Comparison of ENCODE assay signal across 16 cellular contexts in genomic region chr6:45212976-45213375, GRCh38.
DNase-seq lines count a peak whose midpoint lies in the region; TF ChIP-seq lines count a peak whose summit lies in the region.
"Had no signal": no experiment of that assay in that cellular context is flagged by ENCODE, and none has a peak within 500 bp of the region (broad histone marks: within the 10 kb centered on the region; RNA-seq: fewer than 3 reads in every experiment).

No MANE protein-coding gene starts in this region.

- H3K9me3 ChIP-seq in HUES48 (ENCODE audit: control insufficient read depth, insufficient read depth, low read length) (peaks cover 12% of the 10 kb centered on the region; the same call in 1 of the 2 replicates), adrenal gland (replicated peaks in 1 of 3) (peaks cover 0 to 6% (median 0%) of the 10 kb centered on the region in 3 donors)
- H3K9me3 ChIP-seq: neutrophil had no signal

- H3K27me3 Mint-ChIP-seq in activated T-helper 2 cell treated with anti-CD3 and anti-CD28 coated beads, Interferon-gamma antibody, Interleukin-2, Interleukin-4, amounts not matched to agents 10 μg/mL and 5 μg/mL and 100 μg/mL, durations not matched to agents 14 hours and 24 hours and 36 hours (ENCODE audit: low read depth), result no peaks in the 10 kb centered on the region
- H3K27me3 Mint-ChIP-seq in immature natural killer cell (ENCODE audit: low read depth in 3 of 3), result peaks cover 0 to 4% (median 0%) of the 10 kb centered on the region in 3 donors
- H3K27me3 Mint-ChIP-seq in osteocyte (ENCODE audit: unreplicated experiment), result no peaks in the 10 kb centered on the region
- H3K27me3 Mint-ChIP-seq: activated CD4-positive, alpha-beta T cell treated with anti-CD3 and anti-CD28 coated beads, Interleukin-2, amount 10 ng/mL, durations not matched to agents 24 days and 14 days had no signal

- DNase-seq in ACHN (peak; percentile 42), iPS-NIHi7 (ENCODE audit: extremely low spot score) (peak; percentile 18), immature natural killer cell (no peak), NCI-H2171 (lab: John Stamatoyannopoulos, UW) (no peak), adrenal gland (no peak), osteocyte (ENCODE audit: extremely low spot score, unreplicated experiment) (no peak)
- DNase-seq in activated T-helper 2 cell treated with anti-CD3 and anti-CD28 coated beads, Interferon-gamma antibody, Interleukin-2, Interleukin-4, amounts not matched to agents 10 μg/mL and 5 μg/mL and 100 μg/mL, durations not matched to agents 14 hours and 24 hours and 36 hours (ENCODE audit: low spot score), result no peak
- DNase-seq: activated CD4-positive, alpha-beta T cell treated with anti-CD3 and anti-CD28 coated beads, Interleukin-2, amount 10 ng/mL, durations not matched to agents 24 days and 14 days; activated T-cell treated with anti-CD3 and anti-CD28 coated beads, Interleukin-2, amount 50 U/mL, for 4 hours; anterior cingulate cortex; NCI-H1436; stimulated activated CD4-positive, alpha-beta T cell treated with anti-CD3 and anti-CD28 coated beads, Interleukin-4, amount 100 ng/mL, for 24 hours had no signal

- H3K27me3 ChIP-seq in HUES48 (ENCODE audit: control insufficient read depth, insufficient read depth, low read length), result no peaks in the 10 kb centered on the region
- no peaks in the 10 kb centered on the region for H3K27me3 ChIP-seq in adrenal gland
- H3K27me3 ChIP-seq: neutrophil, SJSA1 had no signal

- H3K36me3 Mint-ChIP-seq in activated T-helper 2 cell treated with anti-CD3 and anti-CD28 coated beads, Interferon-gamma antibody, Interleukin-2, Interleukin-4, amounts not matched to agents 10 μg/mL and 5 μg/mL and 100 μg/mL, durations not matched to agents 14 hours and 24 hours and 36 hours (ENCODE audit: low read depth), result peaks cover 58% of the 10 kb centered on the region
- H3K36me3 Mint-ChIP-seq in immature natural killer cell (peaks cover 8 to 18% (median 17%) of the 10 kb centered on the region in 3 donors), osteocyte (ENCODE audit: unreplicated experiment) (peaks cover 17% of the 10 kb centered on the region)

- TF ChIP-seq CTCF in adrenal gland (IDR thresholded peaks at IDR 0.05) (no peak), osteocyte (IDR thresholded peaks at IDR 0.05) (no peak)

- H3K27ac ChIP-seq in HUES48 (ENCODE audit: low read depth, low read length), result peak overlapping the region; percentile 57
- no peak overlapping the region for H3K27ac ChIP-seq in adrenal gland
- H3K27ac ChIP-seq: neutrophil, SJSA1 had no signal

- H3K36me3 ChIP-seq in HUES48 (ENCODE audit: control insufficient read depth, insufficient read depth, low read length) (no peaks in the 10 kb centered on the region), adrenal gland (replicated peaks in 1 of 2) (no peaks in the 10 kb centered on the region)
- H3K36me3 ChIP-seq: neutrophil, SJSA1 had no signal

- no peak for TF ChIP-seq POLR2A in adrenal gland (IDR thresholded peaks at IDR 0.05)

- in situ Hi-C loops in ACHN (cut with HindIII; ENCODE audit: low pct_ligation_motif_present, low pct_unique_long_range_greater_than_20kb, low sequenced_read_pairs), result no loop called here

- intact Hi-C loops in activated T-helper 2 cell treated with anti-CD3 and anti-CD28 coated beads, Interferon-gamma antibody, Interleukin-2, Interleukin-4, amounts not matched to agents 10 μg/mL and 5 μg/mL and 100 μg/mL, durations not matched to agents 14 hours and 24 hours and 36 hours (cut with micrococcal nuclease), result no loop called here
- intact Hi-C loops in adrenal gland (cut with DNase I), result no loop called here

- peaks cover 30% of the 10 kb centered on the region for H3K4me1 Mint-ChIP-seq in activated T-helper 2 cell treated with anti-CD3 and anti-CD28 coated beads, Interferon-gamma antibody, Interleukin-2, Interleukin-4, amounts not matched to agents 10 μg/mL and 5 μg/mL and 100 μg/mL, durations not matched to agents 14 hours and 24 hours and 36 hours (ENCODE audit: low read depth)
- H3K4me1 Mint-ChIP-seq in immature natural killer cell (no peaks in the 10 kb centered on the region), osteocyte (ENCODE audit: unreplicated experiment) (peaks cover 3% of the 10 kb centered on the region)
- H3K4me1 Mint-ChIP-seq: mesothelial cell of epicardium had no signal

- 62 to 65% (median 63%) methylated on average over 3 of the region's 3 CpGs for WGBS in adrenal gland, 4 donors

- H3K4me1 ChIP-seq in HUES48 (ENCODE audit: control insufficient read depth, insufficient read depth, low read length) (peaks cover 18% of the 10 kb centered on the region), adrenal gland (replicated peaks in 1 of 2) (no peaks in the 10 kb centered on the region)
- H3K4me1 ChIP-seq: SJSA1 had no signal

- H3K4me3 Mint-ChIP-seq in activated T-helper 2 cell treated with anti-CD3 and anti-CD28 coated beads, Interferon-gamma antibody, Interleukin-2, Interleukin-4, amounts not matched to agents 10 μg/mL and 5 μg/mL and 100 μg/mL, durations not matched to agents 14 hours and 24 hours and 36 hours (ENCODE audit: low read depth), result no peak overlapping the region
- H3K4me3 Mint-ChIP-seq in immature natural killer cell (no peak overlapping the region), osteocyte (ENCODE audit: unreplicated experiment) (no peak overlapping the region)
- H3K4me3 Mint-ChIP-seq: activated CD4-positive, alpha-beta T cell treated with anti-CD3 and anti-CD28 coated beads, Interleukin-2, amount 10 ng/mL, durations not matched to agents 24 days and 14 days; activated T-cell treated with anti-CD3 and anti-CD28 coated beads, Interleukin-2, amount 50 U/mL, for 4 hours; mesothelial cell of epicardium had no signal

- peak overlapping the region; percentile 60 for H3K27ac Mint-ChIP-seq in activated T-helper 2 cell treated with anti-CD3 and anti-CD28 coated beads, Interferon-gamma antibody, Interleukin-2, Interleukin-4, amounts not matched to agents 10 μg/mL and 5 μg/mL and 100 μg/mL, durations not matched to agents 14 hours and 24 hours and 36 hours
- H3K27ac Mint-ChIP-seq in immature natural killer cell (no peak overlapping the region), osteocyte (ENCODE audit: unreplicated experiment) (no peak overlapping the region)
- H3K27ac Mint-ChIP-seq: mesothelial cell of epicardium had no signal

- H3K9me3 Mint-ChIP-seq in activated T-helper 2 cell treated with anti-CD3 and anti-CD28 coated beads, Interferon-gamma antibody, Interleukin-2, Interleukin-4, amounts not matched to agents 10 μg/mL and 5 μg/mL and 100 μg/mL, durations not matched to agents 14 hours and 24 hours and 36 hours, result peaks cover 43% of the 10 kb centered on the region
- H3K9me3 Mint-ChIP-seq in immature natural killer cell (peaks cover 0 to 17% (median 6%) of the 10 kb centered on the region in 6 donors), osteocyte (ENCODE audit: unreplicated experiment) (peaks cover 32% of the 10 kb centered on the region)

- no peak overlapping the region for H3K4me3 ChIP-seq in HUES48 (ENCODE audit: low read depth, low read length)
- H3K4me3 ChIP-seq in adrenal gland, result no peak overlapping the region
- H3K4me3 ChIP-seq: SJSA1 had no signal

- no peak overlapping the region for H3K9ac ChIP-seq in HUES48 (ENCODE audit: low read depth, low read length)

Comparison
In these comparisons a context has a peak if more than half of its experiments do, and no peak if none do; other contexts are left out.
1. DNase-seq: peak in ACHN (single experiment) and iPS-NIHi7 (single experiment); none in activated T-helper 2 cell treated with anti-CD3 and anti-CD28 coated beads, Interferon-gamma antibody, Interleukin-2, Interleukin-4, amounts not matched to agents 10 μg/mL and 5 μg/mL and 100 μg/mL, durations not matched to agents 14 hours and 24 hours and 36 hours (single experiment), immature natural killer cell (0 of 3), NCI-H2171 (single experiment), adrenal gland (0 of 7) and osteocyte (single experiment).